Comparison of ENCODE assay signal across 9 cellular contexts in the genomic region with DNA sequence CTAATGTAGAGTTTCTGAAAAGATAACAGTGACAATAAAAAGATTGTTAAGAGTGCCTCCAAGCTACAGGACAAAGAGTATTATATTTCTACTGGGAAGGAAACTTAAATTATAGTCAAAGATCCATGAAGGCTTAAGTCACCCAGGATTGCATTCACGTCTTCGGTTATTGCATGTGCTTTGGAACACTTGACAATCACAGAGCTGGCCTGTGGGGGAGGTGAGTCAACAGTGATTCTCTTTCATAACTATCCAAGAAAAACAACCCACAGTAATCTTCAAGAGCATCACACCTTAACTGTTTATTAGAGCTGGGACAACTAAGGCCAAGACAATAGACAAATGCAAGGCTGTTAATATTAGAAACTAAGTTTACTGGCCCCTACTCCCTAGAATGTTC. TPM values are rescaled to one million over a fixed set of nuclear protein-coding genes. Genes with fewer than 3 reads are reported as not detected.
DNase-seq lines count a peak whose midpoint lies in the region; TF ChIP-seq lines count a peak whose summit lies in the region.
"Had no signal": no experiment of that assay in that cellular context is flagged by ENCODE, and none has a peak within 500 bp of the region (broad histone marks: within the 10 kb centered on the region; RNA-seq: fewer than 3 reads in every experiment).

No MANE protein-coding gene starts in this region.

- H3K27me3 ChIP-seq in tibial artery: no peaks in the 10 kb centered on the region

- H3K9me3 Mint-ChIP-seq in mesothelial cell of epicardium: peaks cover 21% of the 10 kb centered on the region
- H3K9me3 Mint-ChIP-seq in activated T-helper 2 cell treated with anti-CD3 and anti-CD28 coated beads, Interferon-gamma antibody, Interleukin-2, Interleukin-4, amounts not matched to agents 10 μg/mL and 5 μg/mL and 100 μg/mL, durations not matched to agents 14 hours and 24 hours and 36 hours: no peaks in the 10 kb centered on the region
- H3K9me3 Mint-ChIP-seq in T-helper 2 cell treated with Interferon-gamma antibody and Interleukin-4, amounts not matched to agents 5 μg/mL and 100 μg/mL, for 36 hours: no peaks in the 10 kb centered on the region

- H3K27ac Mint-ChIP-seq in mesothelial cell of epicardium: peak overlapping the region; percentile 95
- H3K27ac Mint-ChIP-seq in activated T-helper 2 cell treated with anti-CD3 and anti-CD28 coated beads, Interferon-gamma antibody, Interleukin-2, Interleukin-4, amounts not matched to agents 10 μg/mL and 5 μg/mL and 100 μg/mL, durations not matched to agents 14 hours and 24 hours and 36 hours: no peak overlapping the region
- H3K27ac Mint-ChIP-seq in T-helper 2 cell treated with Interferon-gamma antibody and Interleukin-4, amounts not matched to agents 5 μg/mL and 100 μg/mL, for 36 hours: no peak overlapping the region
- H3K27ac Mint-ChIP-seq: CD4-positive, CD25-positive, alpha-beta regulatory T cell had no signal

- DNase-seq in AG09309 (ENCODE audit: low read depth): peak; percentile 57
- peak; percentile 94 for DNase-seq in M059J (ENCODE audit: low read depth)
- peak; percentile 66 to 93 for DNase-seq in cardiac fibroblast (ENCODE audit: low read depth in 2 of 2)
- DNase-seq in mesothelial cell of epicardium (ENCODE audit: low spot score in 2 of 2, unreplicated experiment in 2 of 2): no peak
- no peak for DNase-seq in activated T-helper 2 cell treated with anti-CD3 and anti-CD28 coated beads, Interferon-gamma antibody, Interleukin-2, Interleukin-4, amounts not matched to agents 10 μg/mL and 5 μg/mL and 100 μg/mL, durations not matched to agents 14 hours and 24 hours and 36 hours (ENCODE audit: low spot score)
- DNase-seq in COR-L47 (lab: John Stamatoyannopoulos, UW): no peak
- DNase-seq in T-helper 2 cell treated with Interferon-gamma antibody and Interleukin-4, amounts not matched to agents 5 μg/mL and 100 μg/mL, for 36 hours (ENCODE audit: low spot score): no peak
- no peak for DNase-seq in tibial artery
- DNase-seq: CD4-positive, CD25-positive, alpha-beta regulatory T cell had no signal

- TF ChIP-seq CTCF in AG09309 (IDR thresholded peaks at IDR 0.05; ENCODE audit: control insufficient read depth, insufficient read depth, low read depth, low read length, missing control alignments) (no peak), cardiac fibroblast (IDR thresholded peaks at IDR 0.05; ENCODE audit: low read depth, low read length) (no peak), mesothelial cell of epicardium (IDR thresholded peaks at IDR 0.05; ENCODE audit: unreplicated experiment) (no peak), tibial artery (IDR thresholded peaks at IDR 0.05) (no peak)

- no peak overlapping the region for H3K27ac ChIP-seq in tibial artery

- no peaks in the 10 kb centered on the region for H3K27me3 Mint-ChIP-seq in mesothelial cell of epicardium (ENCODE audit: low read depth)
- no peaks in the 10 kb centered on the region for H3K27me3 Mint-ChIP-seq in activated T-helper 2 cell treated with anti-CD3 and anti-CD28 coated beads, Interferon-gamma antibody, Interleukin-2, Interleukin-4, amounts not matched to agents 10 μg/mL and 5 μg/mL and 100 μg/mL, durations not matched to agents 14 hours and 24 hours and 36 hours (ENCODE audit: low read depth)
- H3K27me3 Mint-ChIP-seq in T-helper 2 cell treated with Interferon-gamma antibody and Interleukin-4, amounts not matched to agents 5 μg/mL and 100 μg/mL, for 36 hours (ENCODE audit: low read depth): no peaks in the 10 kb centered on the region
- H3K27me3 Mint-ChIP-seq: CD4-positive, CD25-positive, alpha-beta regulatory T cell had no signal

- intact Hi-C loops in activated T-helper 2 cell treated with anti-CD3 and anti-CD28 coated beads, Interferon-gamma antibody, Interleukin-2, Interleukin-4, amounts not matched to agents 10 μg/mL and 5 μg/mL and 100 μg/mL, durations not matched to agents 14 hours and 24 hours and 36 hours (cut with micrococcal nuclease): no loop called here
- intact Hi-C loops in tibial artery (cut with DNase I; ENCODE audit: low total_unique reads): no loop called here

- no peaks in the 10 kb centered on the region for H3K36me3 ChIP-seq in tibial artery

- peaks cover 29% of the 10 kb centered on the region for H3K4me1 Mint-ChIP-seq in mesothelial cell of epicardium
- H3K4me1 Mint-ChIP-seq in activated T-helper 2 cell treated with anti-CD3 and anti-CD28 coated beads, Interferon-gamma antibody, Interleukin-2, Interleukin-4, amounts not matched to agents 10 μg/mL and 5 μg/mL and 100 μg/mL, durations not matched to agents 14 hours and 24 hours and 36 hours (ENCODE audit: low read depth): no peaks in the 10 kb centered on the region
- no peaks in the 10 kb centered on the region for H3K4me1 Mint-ChIP-seq in T-helper 2 cell treated with Interferon-gamma antibody and Interleukin-4, amounts not matched to agents 5 μg/mL and 100 μg/mL, for 36 hours (ENCODE audit: low read depth)
- H3K4me1 Mint-ChIP-seq: CD4-positive, CD25-positive, alpha-beta regulatory T cell had no signal

- peaks cover 0 to 34% (median 8%) of the 10 kb centered on the region in 4 donors for H3K4me1 ChIP-seq in tibial artery

- H3K4me3 Mint-ChIP-seq in mesothelial cell of epicardium: no peak overlapping the region
- H3K4me3 Mint-ChIP-seq in activated T-helper 2 cell treated with anti-CD3 and anti-CD28 coated beads, Interferon-gamma antibody, Interleukin-2, Interleukin-4, amounts not matched to agents 10 μg/mL and 5 μg/mL and 100 μg/mL, durations not matched to agents 14 hours and 24 hours and 36 hours (ENCODE audit: low read depth): no peak overlapping the region
- no peak overlapping the region for H3K4me3 Mint-ChIP-seq in T-helper 2 cell treated with Interferon-gamma antibody and Interleukin-4, amounts not matched to agents 5 μg/mL and 100 μg/mL, for 36 hours
- H3K4me3 Mint-ChIP-seq: CD4-positive, CD25-positive, alpha-beta regulatory T cell had no signal

- peaks cover 0 to 5% (median 0%) of the 10 kb centered on the region in 3 donors for H3K9me3 ChIP-seq in tibial artery

- no peak overlapping the region for H3K4me3 ChIP-seq in AG09309 (ENCODE audit: control insufficient read depth, low read depth, low read length)
- no peak overlapping the region for H3K4me3 ChIP-seq in cardiac fibroblast (replicated peaks in 1 of 2; ENCODE audit: low read depth in 2 of 2, low read length in 2 of 2)
- no peak overlapping the region for H3K4me3 ChIP-seq in tibial artery

- H3K36me3 Mint-ChIP-seq in mesothelial cell of epicardium: peaks cover 29% of the 10 kb centered on the region
- no peaks in the 10 kb centered on the region for H3K36me3 Mint-ChIP-seq in activated T-helper 2 cell treated with anti-CD3 and anti-CD28 coated beads, Interferon-gamma antibody, Interleukin-2, Interleukin-4, amounts not matched to agents 10 μg/mL and 5 μg/mL and 100 μg/mL, durations not matched to agents 14 hours and 24 hours and 36 hours (ENCODE audit: low read depth)
- H3K36me3 Mint-ChIP-seq in T-helper 2 cell treated with Interferon-gamma antibody and Interleukin-4, amounts not matched to agents 5 μg/mL and 100 μg/mL, for 36 hours (ENCODE audit: low read depth): no peaks in the 10 kb centered on the region
- H3K36me3 Mint-ChIP-seq: CD4-positive, CD25-positive, alpha-beta regulatory T cell had no signal

RNA-seq across cellular contexts. Expression of a gene that starts 40.3 kb away (rescaled TPM):
- 88.7 and 162 TPM in 2 replicates for total RNA-seq in M059J (2014; rRNA removed; shearing (Covaris generic))
- total RNA-seq in mesothelial cell of epicardium: 80.5 to 86.0 TPM (median 83.5 TPM) in 3 replicates
- total RNA-seq in activated T-helper 2 cell treated with anti-CD3 and anti-CD28 coated beads, Interferon-gamma antibody, Interleukin-2, Interleukin-4, amounts not matched to agents 10 μg/mL and 5 μg/mL and 100 μg/mL, durations not matched to agents 14 hours and 24 hours and 36 hours: not detected in 2 replicates

Comparison
In these comparisons a context has a peak if more than half of its experiments do, and no peak if none do; other contexts are left out.
1. DNase-seq: peak in AG09309 (single experiment), M059J (single experiment) and cardiac fibroblast (2 of 2); none in mesothelial cell of epicardium (0 of 2), activated T-helper 2 cell treated with anti-CD3 and anti-CD28 coated beads, Interferon-gamma antibody, Interleukin-2, Interleukin-4, amounts not matched to agents 10 μg/mL and 5 μg/mL and 100 μg/mL, durations not matched to agents 14 hours and 24 hours and 36 hours (single experiment), COR-L47 (single experiment), T-helper 2 cell treated with Interferon-gamma antibody and Interleukin-4, amounts not matched to agents 5 μg/mL and 100 μg/mL, for 36 hours (single experiment) and tibial artery (0 of 2).
2. RNA of a gene that starts 40.3 kb away (total RNA-seq): 88.7 to 162 TPM in M059J and 80.5 to 86.0 TPM in mesothelial cell of epicardium; not detected in activated T-helper 2 cell treated with anti-CD3 and anti-CD28 coated beads, Interferon-gamma antibody, Interleukin-2, Interleukin-4, amounts not matched to agents 10 μg/mL and 5 μg/mL and 100 μg/mL, durations not matched to agents 14 hours and 24 hours and 36 hours; every median in the first group is over 10 times any median in the second.